24 cellular contexts compared by ENCODE assay signal in the genomic region with DNA sequence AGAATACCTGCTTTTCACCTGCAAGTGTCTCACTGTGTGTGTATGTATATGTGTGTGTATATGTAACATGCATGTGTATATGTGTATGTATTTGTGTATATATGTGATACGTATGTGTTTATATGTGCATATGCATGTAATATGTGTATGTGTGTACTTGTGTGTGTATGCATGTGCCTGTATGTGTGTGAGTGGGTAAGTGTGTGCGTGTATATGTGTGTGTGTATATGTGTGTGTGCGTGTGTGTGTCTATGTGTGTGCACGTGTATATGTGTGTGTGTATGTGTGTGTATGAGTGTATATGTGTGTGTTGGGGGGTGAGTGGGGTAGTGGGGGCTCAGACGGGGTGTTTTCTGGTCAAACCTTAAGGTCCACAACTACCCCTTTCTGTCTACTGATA.
"Had no signal": no experiment of that assay in that cellular context is flagged by ENCODE, and none has a peak within 500 bp of the region (broad histone marks: within the 10 kb centered on the region; RNA-seq: fewer than 3 reads in every experiment).

No MANE protein-coding gene starts in this region.

- H3K9me3 Mint-ChIP-seq: activated naive CD4-positive, alpha-beta T cell treated with anti-CD3 and anti-CD28 coated beads, Interleukin-2, amount 10 ng/mL, durations not matched to agents 7 days and 5 days; activated naive CD8-positive, alpha-beta T cell treated with anti-CD3 and anti-CD28 coated beads, Interleukin-2, amount 50 U/mL, for 24 hours; activated T-cell treated with anti-CD3 and anti-CD28 coated beads, Interleukin-2, amount 50 U/mL, for 24 hours; central memory CD8-positive, alpha-beta T cell; immature natural killer cell; memory B cell; natural killer cell treated with Interleukin-12 subunit alpha and Interleukin-12 subunit beta and Interleukin-15 and Interleukin-18, amount 100 ng/mL, for 72 hours; T-helper 2 cell treated with Interferon-gamma antibody and Interleukin-4, amounts not matched to agents 5 μg/mL and 100 μg/mL, for 36 hours had no signal

- FAIRE-seq: TTC549 had no signal

- H3K4me3 ChIP-seq: coronary artery, gastroesophageal sphincter, heart left ventricle, tibial artery, vagina had no signal

- H3K36me3 Mint-ChIP-seq: activated naive CD4-positive, alpha-beta T cell treated with anti-CD3 and anti-CD28 coated beads, Interleukin-2, amount 10 ng/mL, durations not matched to agents 7 days and 5 days; immature natural killer cell; memory B cell; natural killer cell treated with Interleukin-12 subunit alpha and Interleukin-12 subunit beta and Interleukin-15 and Interleukin-18, amount 100 ng/mL, for 72 hours had no signal

- ATAC-seq: activated CD8-positive, alpha-beta T cell treated with anti-CD3 and anti-CD28 coated beads, Interleukin-2, amount 10 ng/mL, durations not matched to agents 7 days and 5 days; activated naive CD8-positive, alpha-beta T cell treated with anti-CD3 and anti-CD28 coated beads, Interleukin-2, amount 50 U/mL, for 24 hours; esophagus mucosa; gastroesophageal sphincter; heart left ventricle; natural killer cell treated with Interleukin-12 subunit alpha and Interleukin-12 subunit beta and Interleukin-15 and Interleukin-18, amount 100 ng/mL, for 72 hours had no signal

- H3K4me3 Mint-ChIP-seq: activated CD8-positive, alpha-beta T cell treated with anti-CD3 and anti-CD28 coated beads, Interleukin-2, amount 10 ng/mL, durations not matched to agents 7 days and 5 days; activated naive CD4-positive, alpha-beta T cell treated with anti-CD3 and anti-CD28 coated beads, Interleukin-2, amount 10 ng/mL, durations not matched to agents 7 days and 5 days; activated naive CD8-positive, alpha-beta T cell treated with anti-CD3 and anti-CD28 coated beads, Interleukin-2, amount 50 U/mL, for 24 hours; activated T-cell treated with anti-CD3 and anti-CD28 coated beads, Interleukin-2, amount 50 U/mL, for 24 hours; central memory CD8-positive, alpha-beta T cell; immature natural killer cell; memory B cell; natural killer cell treated with Interleukin-12 subunit alpha and Interleukin-12 subunit beta and Interleukin-15 and Interleukin-18, amount 100 ng/mL, for 72 hours; T-helper 2 cell treated with Interferon-gamma antibody and Interleukin-4, amounts not matched to agents 5 μg/mL and 100 μg/mL, for 36 hours had no signal

- H3K27me3 ChIP-seq: brain microvascular endothelial cell, gastroesophageal sphincter, heart left ventricle, tibial artery, vagina had no signal

- H3K4me1 ChIP-seq: heart left ventricle, tibial artery, vagina had no signal

- H3K4me1 Mint-ChIP-seq: activated naive CD4-positive, alpha-beta T cell treated with anti-CD3 and anti-CD28 coated beads, Interleukin-2, amount 10 ng/mL, durations not matched to agents 7 days and 5 days; activated naive CD8-positive, alpha-beta T cell treated with anti-CD3 and anti-CD28 coated beads, Interleukin-2, amount 50 U/mL, for 24 hours; central memory CD8-positive, alpha-beta T cell; immature natural killer cell; memory B cell had no signal

- H3K27ac Mint-ChIP-seq: activated CD8-positive, alpha-beta T cell treated with anti-CD3 and anti-CD28 coated beads, Interleukin-2, amount 10 ng/mL, durations not matched to agents 7 days and 5 days; activated naive CD4-positive, alpha-beta T cell treated with anti-CD3 and anti-CD28 coated beads, Interleukin-2, amount 10 ng/mL, durations not matched to agents 7 days and 5 days; activated naive CD8-positive, alpha-beta T cell treated with anti-CD3 and anti-CD28 coated beads, Interleukin-2, amount 50 U/mL, for 24 hours; activated T-cell treated with anti-CD3 and anti-CD28 coated beads, Interleukin-2, amount 50 U/mL, for 24 hours; immature natural killer cell; memory B cell; natural killer cell treated with Interleukin-12 subunit alpha and Interleukin-12 subunit beta and Interleukin-15 and Interleukin-18, amount 100 ng/mL, for 72 hours; T-helper 2 cell treated with Interferon-gamma antibody and Interleukin-4, amounts not matched to agents 5 μg/mL and 100 μg/mL, for 36 hours had no signal

- H3K27ac ChIP-seq: coronary artery, gastroesophageal sphincter, heart left ventricle, tibial artery, vagina had no signal

- H3K36me3 ChIP-seq: brain microvascular endothelial cell, gastroesophageal sphincter, heart left ventricle, tibial artery, vagina had no signal

- DNase-seq: activated CD4-positive, alpha-beta T cell treated with anti-CD3 and anti-CD28 coated beads for 4 hours; activated CD8-positive, alpha-beta T cell treated with anti-CD3 and anti-CD28 coated beads, Interleukin-2, amount 10 ng/mL, durations not matched to agents 7 days and 5 days; activated naive CD4-positive, alpha-beta T cell treated with anti-CD3 and anti-CD28 coated beads, Interleukin-2, amount 10 ng/mL, durations not matched to agents 7 days and 5 days; activated naive CD8-positive, alpha-beta T cell treated with anti-CD3 and anti-CD28 coated beads, Interleukin-2, amount 50 U/mL, for 24 hours; activated T-cell treated with anti-CD3 and anti-CD28 coated beads, Interleukin-2, amount 50 U/mL, for 24 hours; anterior cingulate cortex; brain microvascular endothelial cell; effector CD4-positive, alpha-beta T cell; heart left ventricle; immature natural killer cell; posterior cingulate gyrus; retina; stimulated activated CD4-positive, alpha-beta T cell treated with anti-CD3 and anti-CD28 coated beads, Interleukin-2, amount 100 ng/mL, for 24 hours; stimulated activated naive CD4-positive, alpha-beta T cell treated with Interleukin-2 at 50 U/mL for 16 hours; tibial artery had no signal

- H3K27me3 Mint-ChIP-seq: activated naive CD8-positive, alpha-beta T cell treated with anti-CD3 and anti-CD28 coated beads, Interleukin-2, amount 50 U/mL, for 24 hours; activated T-cell treated with anti-CD3 and anti-CD28 coated beads, Interleukin-2, amount 50 U/mL, for 24 hours; central memory CD8-positive, alpha-beta T cell had no signal

- H3K9me3 ChIP-seq: gastroesophageal sphincter, heart left ventricle, tibial artery, vagina had no signal
